ENCODE assay signal across 1 cellular context in the genomic region with DNA sequence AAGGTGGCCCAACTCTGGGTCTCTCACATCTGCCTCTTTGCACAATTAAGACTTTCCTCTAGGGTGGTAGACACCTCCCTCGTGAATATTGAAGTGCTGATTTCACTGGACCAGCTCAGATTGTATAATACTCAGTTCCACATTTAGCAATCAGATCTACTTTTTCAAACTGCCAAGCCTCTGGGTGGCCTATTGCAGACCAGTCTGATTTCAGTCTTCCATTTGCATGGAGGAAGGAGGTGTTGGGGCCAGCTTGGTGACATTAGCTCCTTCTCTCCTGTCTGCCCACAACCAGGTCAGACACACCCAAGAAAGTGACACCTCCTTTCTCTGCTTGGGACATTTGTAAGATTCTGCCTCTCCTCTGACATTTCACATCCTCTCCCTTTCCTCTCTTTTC.
TF ChIP-seq lines count a peak whose summit lies in the region.

No MANE protein-coding gene starts in this region.

TF ChIP-seq in GM23338, 12 proteins besides CTCF, POLR2A, EP300 and RAD21 (continued from another document):
- TF ChIP-seq, protein P1, sequence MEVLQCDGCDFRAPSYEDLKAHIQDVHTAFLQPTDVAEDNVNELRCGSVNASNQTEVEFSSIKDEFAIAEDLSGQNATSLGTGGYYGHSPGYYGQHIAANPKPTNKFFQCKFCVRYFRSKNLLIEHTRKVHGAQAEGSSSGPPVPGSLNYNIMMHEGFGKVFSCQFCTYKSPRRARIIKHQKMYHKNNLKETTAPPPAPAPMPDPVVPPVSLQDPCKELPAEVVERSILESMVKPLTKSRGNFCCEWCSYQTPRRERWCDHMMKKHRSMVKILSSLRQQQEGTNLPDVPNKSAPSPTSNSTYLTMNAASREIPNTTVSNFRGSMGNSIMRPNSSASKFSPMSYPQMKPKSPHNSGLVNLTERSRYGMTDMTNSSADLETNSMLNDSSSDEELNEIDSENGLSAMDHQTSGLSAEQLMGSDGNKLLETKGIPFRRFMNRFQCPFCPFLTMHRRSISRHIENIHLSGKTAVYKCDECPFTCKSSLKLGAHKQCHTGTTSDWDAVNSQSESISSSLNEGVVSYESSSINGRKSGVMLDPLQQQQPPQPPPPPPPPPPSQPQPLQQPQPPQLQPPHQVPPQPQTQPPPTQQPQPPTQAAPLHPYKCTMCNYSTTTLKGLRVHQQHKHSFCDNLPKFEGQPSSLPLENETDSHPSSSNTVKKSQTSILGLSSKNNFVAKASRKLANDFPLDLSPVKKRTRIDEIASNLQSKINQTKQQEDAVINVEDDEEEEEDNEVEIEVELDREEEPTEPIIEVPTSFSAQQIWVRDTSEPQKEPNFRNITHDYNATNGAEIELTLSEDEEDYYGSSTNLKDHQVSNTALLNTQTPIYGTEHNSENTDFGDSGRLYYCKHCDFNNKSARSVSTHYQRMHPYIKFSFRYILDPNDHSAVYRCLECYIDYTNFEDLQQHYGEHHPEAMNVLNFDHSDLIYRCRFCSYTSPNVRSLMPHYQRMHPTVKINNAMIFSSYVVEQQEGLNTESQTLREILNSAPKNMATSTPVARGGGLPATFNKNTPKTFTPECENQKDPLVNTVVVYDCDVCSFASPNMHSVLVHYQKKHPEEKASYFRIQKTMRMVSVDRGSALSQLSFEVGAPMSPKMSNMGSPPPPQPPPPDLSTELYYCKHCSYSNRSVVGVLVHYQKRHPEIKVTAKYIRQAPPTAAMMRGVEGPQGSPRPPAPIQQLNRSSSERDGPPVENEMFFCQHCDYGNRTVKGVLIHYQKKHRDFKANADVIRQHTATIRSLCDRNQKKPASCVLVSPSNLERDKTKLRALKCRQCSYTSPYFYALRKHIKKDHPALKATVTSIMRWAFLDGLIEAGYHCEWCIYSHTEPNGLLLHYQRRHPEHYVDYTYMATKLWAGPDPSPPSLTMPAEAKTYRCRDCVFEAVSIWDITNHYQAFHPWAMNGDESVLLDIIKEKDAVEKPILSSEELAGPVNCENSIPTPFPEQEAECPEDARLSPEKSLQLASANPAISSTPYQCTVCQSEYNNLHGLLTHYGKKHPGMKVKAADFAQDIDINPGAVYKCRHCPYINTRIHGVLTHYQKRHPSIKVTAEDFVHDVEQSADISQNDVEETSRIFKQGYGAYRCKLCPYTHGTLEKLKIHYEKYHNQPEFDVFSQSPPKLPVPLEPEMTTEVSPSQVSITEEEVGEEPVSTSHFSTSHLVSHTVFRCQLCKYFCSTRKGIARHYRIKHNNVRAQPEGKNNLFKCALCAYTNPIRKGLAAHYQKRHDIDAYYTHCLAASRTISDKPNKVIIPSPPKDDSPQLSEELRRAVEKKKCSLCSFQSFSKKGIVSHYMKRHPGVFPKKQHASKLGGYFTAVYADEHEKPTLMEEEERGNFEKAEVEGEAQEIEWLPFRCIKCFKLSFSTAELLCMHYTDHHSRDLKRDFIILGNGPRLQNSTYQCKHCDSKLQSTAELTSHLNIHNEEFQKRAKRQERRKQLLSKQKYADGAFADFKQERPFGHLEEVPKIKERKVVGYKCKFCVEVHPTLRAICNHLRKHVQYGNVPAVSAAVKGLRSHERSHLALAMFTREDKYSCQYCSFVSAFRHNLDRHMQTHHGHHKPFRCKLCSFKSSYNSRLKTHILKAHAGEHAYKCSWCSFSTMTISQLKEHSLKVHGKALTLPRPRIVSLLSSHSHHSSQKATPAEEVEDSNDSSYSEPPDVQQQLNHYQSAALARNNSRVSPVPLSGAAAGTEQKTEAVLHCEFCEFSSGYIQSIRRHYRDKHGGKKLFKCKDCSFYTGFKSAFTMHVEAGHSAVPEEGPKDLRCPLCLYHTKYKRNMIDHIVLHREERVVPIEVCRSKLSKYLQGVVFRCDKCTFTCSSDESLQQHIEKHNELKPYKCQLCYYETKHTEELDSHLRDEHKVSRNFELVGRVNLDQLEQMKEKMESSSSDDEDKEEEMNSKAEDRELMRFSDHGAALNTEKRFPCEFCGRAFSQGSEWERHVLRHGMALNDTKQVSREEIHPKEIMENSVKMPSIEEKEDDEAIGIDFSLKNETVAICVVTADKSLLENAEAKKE (CRISPR knock-in tag; IDR thresholded peaks at IDR 0.05): no peak
- TF ChIP-seq ZNF331 (CRISPR knock-in tag; IDR thresholded peaks at IDR 0.05; ENCODE audit: low read depth) (no peak), ETS1 (IDR thresholded peaks at IDR 0.05) (no peak)
